Comparison of ENCODE assay signal across 13 cellular contexts in the genomic region with DNA sequence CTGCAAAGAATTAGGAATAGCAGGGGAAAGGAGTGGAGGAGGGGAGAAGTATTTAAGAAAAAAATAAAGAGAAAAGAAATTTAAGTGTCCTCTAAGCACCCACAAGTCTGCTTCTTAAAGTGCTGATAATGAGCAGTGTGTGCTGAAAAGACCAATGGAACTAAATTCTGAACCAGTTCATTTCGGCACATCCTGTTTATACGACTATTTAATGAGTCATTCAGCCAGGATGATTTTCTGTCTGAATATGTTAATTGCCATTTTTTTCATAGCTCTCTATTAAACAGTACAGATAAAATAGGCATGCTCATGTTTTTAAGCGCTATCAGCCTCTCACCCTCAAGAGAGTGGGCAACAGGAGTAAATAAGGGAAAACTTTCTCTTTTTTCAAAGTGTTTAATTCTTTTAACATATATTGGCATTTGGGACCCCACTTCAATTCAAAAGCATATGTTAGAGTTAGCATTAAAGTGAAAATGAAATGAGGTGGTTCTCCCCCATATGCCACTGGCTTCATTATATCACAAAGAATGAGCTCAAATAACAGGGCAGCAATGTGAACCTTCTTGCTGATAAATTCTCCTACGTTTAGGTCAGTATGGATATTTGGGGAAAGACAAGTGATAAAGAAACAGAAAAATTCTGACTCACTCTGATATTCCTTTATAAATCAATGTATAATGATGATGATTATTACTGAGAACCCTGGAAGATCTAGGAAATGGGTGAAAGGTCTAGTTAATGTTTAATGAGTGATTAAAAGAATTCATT.
DNase-seq lines count a peak whose midpoint lies in the region; FAIRE-seq and TF ChIP-seq lines count a peak whose summit lies in the region.
"Had no signal": no experiment of that assay in that cellular context is flagged by ENCODE, and none has a peak within 500 bp of the region (broad histone marks: within the 10 kb centered on the region; RNA-seq: fewer than 3 reads in every experiment).

No MANE protein-coding gene starts in this region.

- 51 to 60% methylated on average over 4 of the region's 4 CpGs for WGBS in transverse colon (ENCODE audit: low coverage in 1 of 2), 2 donors

- no peak for TF ChIP-seq EP300 in transverse colon (IDR thresholded peaks at IDR 0.05; ENCODE audit: low read depth)

- dilution Hi-C loops in keratinocyte (cut with MboI; ENCODE audit: extremely low pct_ligation_motif_present, low sequenced_read_pairs): no loop called here

- peak overlapping the region; percentile 73 for H3K4me2 ChIP-seq in keratinocyte (ENCODE audit: control insufficient read depth, extremely low read depth, insufficient read depth, low read depth, low read length)

- peak; percentile 58 for FAIRE-seq in keratinocyte (lab: Jason Lieb, UNC)
- FAIRE-seq: GM12878 had no signal

- H2AFZ ChIP-seq in keratinocyte (ENCODE audit: control insufficient read depth, low read length): peak overlapping the region; percentile 59

- H3K4me1 ChIP-seq in keratinocyte (ENCODE audit: control insufficient read depth, extremely low read depth, insufficient read depth, low read length): peaks cover 9% of the 10 kb centered on the region
- H3K4me1 ChIP-seq in transverse colon: no peaks in the 10 kb centered on the region

- TF ChIP-seq CTCF in brain microvascular endothelial cell (IDR thresholded peaks at IDR 0.05; ENCODE audit: low read depth, low read length, missing control alignments): no peak
- no peak for TF ChIP-seq CTCF in keratinocyte (optimal IDR thresholded peaks at IDR 0.05 in 1 of 3, IDR thresholded peaks at IDR 0.05 in 1 of 3, conservative IDR thresholded peaks at IDR 0.05 in 1 of 3; ENCODE audit: extremely low read depth in 1 of 3, insufficient read depth in 2 of 3, low read length in 3 of 3)
- no peak for TF ChIP-seq CTCF in transverse colon (IDR thresholded peaks at IDR 0.05)

- intact Hi-C loops in transverse colon (cut with DNase I; ENCODE audit: low total_unique reads): no loop called here

- DNase-seq in NCI-H146 (lab: John Stamatoyannopoulos, UW) (peak; percentile 29), NCI-H146 treated with DMSO at 0.1 percent for 48 hours (lab: John Stamatoyannopoulos, UW; ENCODE audit: unreplicated experiment) (no peak), brain microvascular endothelial cell (no peak), keratinocyte (ENCODE audit: low read depth, low spot score) (peak; percentile 7), transverse colon (no peak), putamen (ENCODE audit: low spot score) (no peak), activated gamma-delta T cell treated with Interleukin-2 at 50 U/mL for 16 hours (no peak), middle frontal gyrus (ENCODE audit: extremely low spot score, low spot score) (no peak)
- DNase-seq: activated CD4-positive, alpha-beta T cell treated with anti-CD3 and anti-CD28 coated beads for 4 hours; NCI-H524 treated with DMSO at 0.1 percent for 48 hours had no signal

- H3K9me1 ChIP-seq in keratinocyte (ENCODE audit: control insufficient read depth, extremely low read depth, insufficient read depth, low read length): no peaks in the 10 kb centered on the region

- H3K4me3 ChIP-seq in brain microvascular endothelial cell (ENCODE audit: low read depth, low read length): no peak overlapping the region
- H3K4me3 ChIP-seq in keratinocyte (ENCODE audit: control insufficient read depth in 2 of 3, extremely low read depth in 1 of 3, insufficient read depth in 2 of 3, low read depth in 1 of 3, low read length in 3 of 3): peak overlapping the region in 1 of 3 experiments; percentile 6
- no peak overlapping the region for H3K4me3 ChIP-seq in transverse colon
- H3K4me3 ChIP-seq: GM12878, HAP-1 had no signal

- no peaks in the 10 kb centered on the region for H3K79me2 ChIP-seq in keratinocyte (ENCODE audit: control insufficient read depth, insufficient read depth, low read length)

- no peak overlapping the region for H3K9ac ChIP-seq in keratinocyte (ENCODE audit: control insufficient read depth, extremely low read depth, insufficient read depth, low read length)

- H3K36me3 ChIP-seq in brain microvascular endothelial cell (replicated peaks): no peaks in the 10 kb centered on the region
- no peaks in the 10 kb centered on the region for H3K36me3 ChIP-seq in keratinocyte (ENCODE audit: control insufficient read depth in 2 of 2, extremely low read depth in 1 of 2, insufficient read depth in 2 of 2, low read length in 2 of 2)
- H3K36me3 ChIP-seq in transverse colon: no peaks in the 10 kb centered on the region
- H3K36me3 ChIP-seq: HAP-1 had no signal

- H3K9me3 ChIP-seq in keratinocyte (ENCODE audit: control insufficient read depth, low read depth, low read length): no peaks in the 10 kb centered on the region
- H3K9me3 ChIP-seq in transverse colon: no peaks in the 10 kb centered on the region
- H3K9me3 ChIP-seq: HAP-1 had no signal

- in situ Hi-C loops in brain microvascular endothelial cell (cut with HindIII; ENCODE audit: low pct_ligation_motif_present, low sequenced_read_pairs) (no loop called here), transverse colon (cut with MboI; ENCODE audit: low pct_ligation_motif_present in 1 of 4, low pct_unique_long_range_greater_than_20kb in 1 of 4, low sequenced_read_pairs in 3 of 4) (no loop called here)

- H3K27ac ChIP-seq in brain microvascular endothelial cell: peak overlapping the region; percentile 82
- H3K27ac ChIP-seq in keratinocyte (ENCODE audit: control insufficient read depth, insufficient read depth, low read length): no peak overlapping the region
- H3K27ac ChIP-seq in transverse colon: peak overlapping the region; percentile 37 to 57 (median 56)
- H3K27ac ChIP-seq: 22Rv1 had no signal

- H3K27me3 ChIP-seq in brain microvascular endothelial cell (replicated peaks) (no peaks in the 10 kb centered on the region), keratinocyte (ENCODE audit: control insufficient read depth, extremely low read depth, insufficient read depth, low read length) (no peaks in the 10 kb centered on the region), transverse colon (no peaks in the 10 kb centered on the region)

- TF ChIP-seq POLR2A in transverse colon (IDR thresholded peaks at IDR 0.05): no peak

- no peaks in the 10 kb centered on the region for H4K20me1 ChIP-seq in keratinocyte (ENCODE audit: control insufficient read depth, extremely low read depth, insufficient read depth, low read length)

Comparison
In these comparisons a context has a peak if more than half of its experiments do, and no peak if none do; other contexts are left out.
1. DNase-seq: peak in NCI-H146 (single experiment) and keratinocyte (single experiment); none in NCI-H146 treated with DMSO at 0.1 percent for 48 hours (single experiment), brain microvascular endothelial cell (single experiment), transverse colon (single experiment), putamen (single experiment), activated gamma-delta T cell treated with Interleukin-2 at 50 U/mL for 16 hours (single experiment) and middle frontal gyrus (single experiment).